30 cellular contexts compared by ENCODE assay signal in the genomic region with DNA sequence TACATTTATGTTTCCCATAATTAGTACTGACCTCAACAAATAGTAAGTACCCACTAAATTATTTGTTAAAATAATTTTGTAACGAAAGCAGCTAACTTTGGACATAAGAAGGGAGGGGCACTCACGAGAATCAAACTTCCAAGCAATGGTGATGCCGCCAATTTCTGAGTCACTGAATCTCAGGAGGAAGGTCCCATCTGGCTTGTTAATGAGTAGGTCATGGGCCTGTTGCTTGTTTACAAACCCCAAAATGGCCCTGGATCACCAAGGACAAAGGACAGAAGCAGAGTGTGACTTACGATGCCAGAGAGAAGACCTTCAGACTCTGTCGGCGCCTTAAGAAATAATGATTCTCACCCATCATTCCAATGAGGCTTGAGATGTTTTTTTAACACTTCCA. TPM values are rescaled to one million over a fixed set of nuclear protein-coding genes. Genes with fewer than 3 reads are reported as not detected.
"Had no signal": no experiment of that assay in that cellular context is flagged by ENCODE, and none has a peak within 500 bp of the region (broad histone marks: within the 10 kb centered on the region; RNA-seq: fewer than 3 reads in every experiment).

No MANE protein-coding gene starts in this region.

- DNase-seq: dorsolateral prefrontal cortex; effector CD4-positive, alpha-beta T cell; foreskin keratinocyte; glutamatergic neuron; heart right ventricle; hippocampal formation; left cardiac atrium; left lung; lower lobe of right lung; naive thymus-derived CD8-positive, alpha-beta T cell; nephron progenitor cell; nucleus accumbens; retina; sigmoid colon; stimulated activated CD4-positive, alpha-beta T cell treated with anti-CD3 and anti-CD28 coated beads, Interleukin-2, amount 100 ng/mL, for 24 hours; stimulated activated CD4-positive, alpha-beta T cell treated with anti-CD3 and anti-CD28 coated beads, Interleukin-4, amount 100 ng/mL, for 24 hours; stimulated activated naive CD4-positive, alpha-beta T cell treated with Interleukin-2 at 50 U/mL for 16 hours; stomach; transverse colon; upper lobe of right lung; uterus had no signal

- H3K27me3 ChIP-seq: dorsolateral prefrontal cortex, foreskin keratinocyte, heart right ventricle, left lung, sigmoid colon, stomach, transverse colon, upper lobe of right lung, uterus had no signal

- H3K36me3 ChIP-seq: uterus had no signal

- H3K27ac ChIP-seq: foreskin keratinocyte, left lung, lower lobe of right lung, sigmoid colon, stomach, thoracic aorta, transverse colon, upper lobe of right lung, uterus had no signal

- ATAC-seq: foreskin keratinocyte; heart right ventricle; left cardiac atrium; left lung; lower lobe of right lung; naive thymus-derived CD8-positive, alpha-beta T cell; stimulated activated effector memory CD8-positive, alpha-beta T cell treated with anti-CD3 and anti-CD28 coated beads, Interleukin-12 subunit alpha, Interleukin-12 subunit beta, amount 100 ng/mL, for 72 hours; upper lobe of right lung had no signal

- H3K9me3 ChIP-seq: heart right ventricle, left lung, lower lobe of right lung, sigmoid colon, stomach, thoracic aorta, transverse colon, upper lobe of right lung, uterus had no signal

- H3K4me1 ChIP-seq: foreskin keratinocyte, lower lobe of right lung, sigmoid colon, upper lobe of right lung, uterus had no signal

- H3K4me3 ChIP-seq: dorsolateral prefrontal cortex, heart right ventricle, left lung, lower lobe of right lung, sigmoid colon, stomach, thoracic aorta, transverse colon, upper lobe of right lung, uterus had no signal

RNA-seq across cellular contexts. Expression of gene HCRT, which starts 24.8 kb away (rescaled TPM):
- total RNA-seq: foreskin keratinocyte; heart right ventricle; kidney epithelial cell; left cardiac atrium; left lung; lower lobe of right lung; mesenteric fat pad; myocyte; naive thymus-derived CD8-positive, alpha-beta T cell; osteocyte; pulmonary artery endothelial cell; sigmoid colon; skeletal muscle tissue; stomach; thoracic aorta; transverse colon; upper lobe of right lung had no signal
- polyA plus RNA-seq: esophagus; foreskin keratinocyte; heart right ventricle; naive thymus-derived CD8-positive, alpha-beta T cell; sigmoid colon; stomach had no signal

RNA-seq across cellular contexts. Expression of gene KCNH4, which starts 29.1 kb away (rescaled TPM):
- total RNA-seq: foreskin keratinocyte, kidney epithelial cell, myocyte, osteocyte, pulmonary artery endothelial cell, sigmoid colon, skeletal muscle tissue, stomach, transverse colon had no signal
- polyA plus RNA-seq: foreskin keratinocyte; naive thymus-derived CD8-positive, alpha-beta T cell; stomach had no signal
